ENCODE assay signal across 22 cellular contexts in the genomic region with DNA sequence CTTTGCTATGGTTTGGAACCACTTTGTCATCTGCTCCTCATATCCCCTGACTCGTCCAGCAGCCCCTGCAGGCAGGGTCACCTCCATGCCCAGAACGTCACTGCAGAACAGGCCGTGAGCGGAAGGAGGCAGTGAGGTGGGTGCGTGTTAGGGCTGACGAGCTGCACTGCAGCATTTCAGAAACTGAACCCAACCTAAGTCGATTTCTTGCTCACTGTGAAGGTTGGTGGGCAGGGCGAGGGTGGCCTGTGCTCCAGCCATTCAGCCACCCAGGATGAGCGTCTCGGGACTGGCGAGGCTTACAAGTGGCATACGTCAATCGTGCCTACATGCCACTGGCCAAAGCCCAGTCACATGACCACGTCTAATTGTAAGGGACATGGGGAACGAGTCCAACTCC.
"Had no signal": no experiment of that assay in that cellular context is flagged by ENCODE, and none has a peak within 500 bp of the region (broad histone marks: within the 10 kb centered on the region; RNA-seq: fewer than 3 reads in every experiment).

No MANE protein-coding gene starts in this region.

- H3K27ac Mint-ChIP-seq: IgD-negative memory B cell, T-cell had no signal

- DNase-seq: KBM-7, MV-4-11, NCI-H1048, NCI-H1105, NCI-H1417 treated with DMSO at 0.1 percent for 48 hours, NCI-H146, NCI-H1694 treated with DMSO at 0.1 percent for 48 hours, NCI-H1930, NCI-H2081, NCI-H2107, NCI-H226, NCI-H446 treated with DMSO at 0.1 percent for 48 hours, NCI-H510A treated with DMSO at 0.1 percent for 48 hours, NCI-H526, NCI-H82, RPMI8226, SHP77, SK-N-SH, SW 1271, T-cell had no signal

- H3K4me1 Mint-ChIP-seq: IgD-negative memory B cell, T-cell had no signal

- H3K9ac ChIP-seq: SK-N-SH had no signal

- H3K27me3 Mint-ChIP-seq: IgD-negative memory B cell had no signal

- ATAC-seq: T-cell had no signal

- H3K36me3 Mint-ChIP-seq: IgD-negative memory B cell had no signal

- FAIRE-seq: RCC 7860 had no signal

- H3K4me2 ChIP-seq: SK-N-SH had no signal

- H3K9me3 ChIP-seq: SK-N-SH had no signal

- H3K4me3 Mint-ChIP-seq: IgD-negative memory B cell, T-cell had no signal
